In the genomic region with DNA sequence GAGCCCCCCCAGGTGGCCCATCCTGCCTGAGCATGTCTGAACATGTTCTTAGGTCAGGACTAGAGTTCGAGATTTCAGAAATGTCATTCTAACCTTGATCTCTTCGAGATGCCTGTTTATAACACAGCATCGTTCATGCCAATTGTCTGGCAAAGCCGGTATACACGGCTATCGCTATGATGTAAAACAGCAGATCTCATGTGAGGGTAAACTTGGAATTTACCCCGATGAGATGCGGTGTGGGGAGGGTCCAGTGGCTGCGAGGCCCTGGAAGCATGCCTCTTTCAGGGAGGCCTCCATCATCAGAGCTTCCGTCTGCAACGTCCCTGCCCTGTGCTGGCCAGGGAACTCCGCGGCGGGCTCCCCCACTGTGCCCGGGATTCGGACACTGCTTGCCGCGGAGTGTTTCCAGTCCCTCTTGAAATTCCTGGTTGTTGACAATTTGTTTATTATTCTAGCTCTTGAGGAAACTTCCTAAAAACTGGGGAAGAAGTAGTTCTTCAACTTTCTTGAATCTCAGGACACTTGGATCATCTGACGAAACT, we compare ENCODE assay signal across 13 cellular contexts.
DNase-seq lines count a peak whose midpoint lies in the region; ATAC-seq and TF ChIP-seq lines count a peak whose summit lies in the region.
"Had no signal": no experiment of that assay in that cellular context is flagged by ENCODE, and none has a peak within 500 bp of the region (broad histone marks: within the 10 kb centered on the region; RNA-seq: fewer than 3 reads in every experiment).

No MANE protein-coding gene starts in this region.

- POLR2A ChIA-PET in naive thymus-derived CD8-positive, alpha-beta T cell (lab: Charles Lee): no interaction called here

- no peaks in the 10 kb centered on the region for H3K9me3 Mint-ChIP-seq in naive thymus-derived CD8-positive, alpha-beta T cell
- H3K9me3 Mint-ChIP-seq: activated naive CD8-positive, alpha-beta T cell treated with anti-CD3 and anti-CD28 coated beads, Interleukin-2, amount 10 ng/mL, durations not matched to agents 7 days and 5 days; CD4-positive, CD25-positive, alpha-beta regulatory T cell; neural crest cell had no signal

- no peaks in the 10 kb centered on the region for H3K4me1 Mint-ChIP-seq in naive thymus-derived CD8-positive, alpha-beta T cell
- H3K4me1 Mint-ChIP-seq: activated naive CD8-positive, alpha-beta T cell treated with anti-CD3 and anti-CD28 coated beads, Interleukin-2, amount 10 ng/mL, durations not matched to agents 7 days and 5 days had no signal

- H3K36me3 ChIP-seq in H7 (replicated peaks; ENCODE audit: control insufficient read depth, insufficient read depth, low read length): no peaks in the 10 kb centered on the region
- H3K36me3 ChIP-seq in adrenal gland (replicated peaks in 1 of 2): no peaks in the 10 kb centered on the region
- no peaks in the 10 kb centered on the region for H3K36me3 ChIP-seq in smooth muscle cell (ENCODE audit: low read depth)
- no peaks in the 10 kb centered on the region for H3K36me3 ChIP-seq in Peyer's patch

- H3K27me3 Mint-ChIP-seq in naive thymus-derived CD8-positive, alpha-beta T cell: no peaks in the 10 kb centered on the region
- H3K27me3 Mint-ChIP-seq: activated naive CD8-positive, alpha-beta T cell treated with anti-CD3 and anti-CD28 coated beads, Interleukin-2, amount 10 ng/mL, durations not matched to agents 7 days and 5 days; CD4-positive, CD25-positive, alpha-beta regulatory T cell had no signal

- H3K4me3 ChIP-seq in H7 (ENCODE audit: insufficient read depth, low read depth, low read length): no peak overlapping the region
- H3K4me3 ChIP-seq in adrenal gland: no peak overlapping the region
- H3K4me3 ChIP-seq in right cardiac atrium (ENCODE audit: low read length): no peak overlapping the region
- H3K4me3 ChIP-seq in smooth muscle cell: no peak overlapping the region
- no peak overlapping the region for H3K4me3 ChIP-seq in Peyer's patch

- H3K27ac ChIP-seq in adrenal gland: peak overlapping the region in 4 of 5 donors; percentile 48 to 87 (median 68)
- peak overlapping the region; percentile 80 for H3K27ac ChIP-seq in right cardiac atrium (ENCODE audit: low read length)
- no peak overlapping the region for H3K27ac ChIP-seq in smooth muscle cell (ENCODE audit: low read depth)
- peak overlapping the region in 2 of 4 donors; percentile 50 to 61 for H3K27ac ChIP-seq in Peyer's patch

- DNase-seq in H7: peak; percentile 68
- no peak for DNase-seq in adrenal gland
- no peak for DNase-seq in right cardiac atrium
- DNase-seq in smooth muscle cell (lab: John Stamatoyannopoulos, UW; ENCODE audit: unreplicated experiment): no peak
- no peak for DNase-seq in naive thymus-derived CD8-positive, alpha-beta T cell
- DNase-seq in Peyer's patch: no peak
- DNase-seq in NCI-H2029 treated with DMSO at 0.1 percent for 48 hours (lab: John Stamatoyannopoulos, UW): no peak
- DNase-seq: activated naive CD8-positive, alpha-beta T cell treated with anti-CD3 and anti-CD28 coated beads, Interleukin-2, amount 10 ng/mL, durations not matched to agents 7 days and 5 days; CD4-positive, CD25-positive, alpha-beta regulatory T cell; NCI-H1436 treated with DMSO at 0.1 percent for 48 hours; NCI-H524 treated with DMSO at 0.1 percent for 48 hours had no signal

- no peak overlapping the region for H2AFZ ChIP-seq in smooth muscle cell (ENCODE audit: low read depth)

- no peak overlapping the region for H3K4me3 Mint-ChIP-seq in naive thymus-derived CD8-positive, alpha-beta T cell
- H3K4me3 Mint-ChIP-seq: activated naive CD8-positive, alpha-beta T cell treated with anti-CD3 and anti-CD28 coated beads, Interleukin-2, amount 10 ng/mL, durations not matched to agents 7 days and 5 days; neural crest cell had no signal

- H4K20me1 ChIP-seq in smooth muscle cell (ENCODE audit: low read depth): no peaks in the 10 kb centered on the region

- H3K4me1 ChIP-seq in adrenal gland (replicated peaks in 1 of 2) (peaks cover 14 to 23% of the 10 kb centered on the region in 2 donors), right cardiac atrium (ENCODE audit: control insufficient read depth, insufficient read depth, low read length) (peaks cover 22% of the 10 kb centered on the region), smooth muscle cell (ENCODE audit: low read depth) (peaks cover 4% of the 10 kb centered on the region), Peyer's patch (peaks cover 0 to 25% (median 4%) of the 10 kb centered on the region in 4 donors)

- H3K27ac Mint-ChIP-seq in naive thymus-derived CD8-positive, alpha-beta T cell: no peak overlapping the region
- H3K27ac Mint-ChIP-seq: activated naive CD8-positive, alpha-beta T cell treated with anti-CD3 and anti-CD28 coated beads, Interleukin-2, amount 10 ng/mL, durations not matched to agents 7 days and 5 days; CD4-positive, CD25-positive, alpha-beta regulatory T cell had no signal

- H3K9me3 ChIP-seq in adrenal gland (replicated peaks in 1 of 3) (no peaks in the 10 kb centered on the region), right cardiac atrium (ENCODE audit: control insufficient read depth, low read length) (no peaks in the 10 kb centered on the region), smooth muscle cell (replicated peaks; ENCODE audit: low read depth) (no peaks in the 10 kb centered on the region), Peyer's patch (no peaks in the 10 kb centered on the region)

- H3K4me2 ChIP-seq in smooth muscle cell: peak overlapping the region; percentile 30

- WGBS in adrenal gland, 4 donors: 74 to 87% (median 86%) methylated on average over 19 of the region's 19 CpGs
- WGBS in right cardiac atrium: 80% methylated on average over 19 of the region's 19 CpGs
- 79% methylated on average over 19 of the region's 19 CpGs for WGBS in smooth muscle cell (ENCODE audit: low lambda C conversion rate)

- peaks cover 0 to 2% (median 0%) of the 10 kb centered on the region in 3 donors for H3K36me3 Mint-ChIP-seq in naive thymus-derived CD8-positive, alpha-beta T cell
- H3K36me3 Mint-ChIP-seq: activated naive CD8-positive, alpha-beta T cell treated with anti-CD3 and anti-CD28 coated beads, Interleukin-2, amount 10 ng/mL, durations not matched to agents 7 days and 5 days had no signal

- TF ChIP-seq CTCF in adrenal gland (IDR thresholded peaks at IDR 0.05): no peak
- no peak for TF ChIP-seq CTCF in smooth muscle cell (IDR thresholded peaks at IDR 0.05; ENCODE audit: borderline replicate concordance, insufficient read depth, poor library complexity, severe bottlenecking)
- no peak for TF ChIP-seq CTCF in Peyer's patch (IDR thresholded peaks at IDR 0.05)

- H3F3A ChIP-seq in smooth muscle cell (ENCODE audit: low read depth): no peaks in the 10 kb centered on the region

- H3K9ac ChIP-seq in smooth muscle cell (ENCODE audit: low read depth): no peak overlapping the region

- TF ChIP-seq POLR2A in adrenal gland (IDR thresholded peaks at IDR 0.05): no peak
- TF ChIP-seq POLR2A in Peyer's patch (IDR thresholded peaks at IDR 0.05): no peak

- H3K27me3 ChIP-seq in H7 (ENCODE audit: control insufficient read depth, insufficient read depth, low read length): no peaks in the 10 kb centered on the region
- H3K27me3 ChIP-seq in adrenal gland: no peaks in the 10 kb centered on the region
- H3K27me3 ChIP-seq in right cardiac atrium (ENCODE audit: control insufficient read depth, insufficient read depth): no peaks in the 10 kb centered on the region
- no peaks in the 10 kb centered on the region for H3K27me3 ChIP-seq in smooth muscle cell (ENCODE audit: low read depth)
- H3K27me3 ChIP-seq in Peyer's patch: no peaks in the 10 kb centered on the region

- no peaks in the 10 kb centered on the region for H3K79me2 ChIP-seq in smooth muscle cell (ENCODE audit: low read depth)

- no peak for ATAC-seq in right cardiac atrium
- no peak for ATAC-seq in naive thymus-derived CD8-positive, alpha-beta T cell
- no peak for ATAC-seq in GM21576 (IDR thresholded peaks at IDR 0.05; ENCODE audit: unreplicated experiment)

- intact Hi-C loops in adrenal gland (cut with DNase I) (no loop called here), right cardiac atrium (cut with DNase I) (no loop called here)
